8 cellular contexts compared by ENCODE assay signal in genomic region chr6:157982297-157982579, GRCh38. TPM values are rescaled to one million over a fixed set of nuclear protein-coding genes. Genes with fewer than 3 reads are reported as not detected.
A peak's percentile ranks its signal among the peaks of the same experiment; 100 is the strongest.
DNase-seq lines count a peak whose midpoint lies in the region; ATAC-seq, FAIRE-seq and TF ChIP-seq lines count a peak whose summit lies in the region.

No MANE protein-coding gene starts in this region.

- H3K4me1 ChIP-seq in OCI-LY1 (ENCODE audit: insufficient read depth, low read length, severe bottlenecking) (peaks cover 16% of the 10 kb centered on the region), body of pancreas (peaks cover 54% of the 10 kb centered on the region), kidney (ENCODE audit: control insufficient read depth in 1 of 2, insufficient read depth in 1 of 2, low read depth in 1 of 2, low read length in 2 of 2) (peaks cover 12 to 13% of the 10 kb centered on the region in 2 donors)

- TF ChIP-seq POLR2A in body of pancreas (IDR thresholded peaks at IDR 0.05), result no peak

- peak overlapping the region; percentile 52 for H3K27ac Mint-ChIP-seq in stimulated activated effector memory CD8-positive, alpha-beta T cell treated with anti-CD3 and anti-CD28 coated beads, Interleukin-12 subunit alpha, Interleukin-12 subunit beta, amount 100 ng/mL, for 72 hours

- peak overlapping the region; percentile 69 for H3K9ac ChIP-seq in OCI-LY1 (ENCODE audit: low read length)
- H3K9ac ChIP-seq in kidney (ENCODE audit: low read length in 2 of 2), result peak overlapping the region; percentile 8 to 28

- H4K20me1 ChIP-seq in OCI-LY1 (ENCODE audit: insufficient read depth, low read length), result no peaks in the 10 kb centered on the region

- no peaks in the 10 kb centered on the region for H3K36me3 Mint-ChIP-seq in stimulated activated effector memory CD8-positive, alpha-beta T cell treated with anti-CD3 and anti-CD28 coated beads, Interleukin-12 subunit alpha, Interleukin-12 subunit beta, amount 100 ng/mL, for 72 hours

- FAIRE-seq in kidney (lab: Jason Lieb, UNC), result no peak

- peak; percentile 32 to 61 for DNase-seq in SHP77 (lab: John Stamatoyannopoulos, UW)
- DNase-seq in SHP77 treated with DMSO at 0.1 percent for 48 hours (lab: John Stamatoyannopoulos, UW), result no peak
- peak; percentile 60 to 78 (median 70) for DNase-seq in body of pancreas
- DNase-seq in kidney, result no peak
- DNase-seq in stimulated activated effector memory CD8-positive, alpha-beta T cell treated with anti-CD3 and anti-CD28 coated beads, Interleukin-12 subunit alpha, Interleukin-12 subunit beta, amount 100 ng/mL, for 72 hours (ENCODE audit: low spot score in 2 of 2), result no peak
- DNase-seq in NCI-H2196 (lab: John Stamatoyannopoulos, UW; ENCODE audit: unreplicated experiment), result no peak

- H3F3A ChIP-seq in OCI-LY1 (ENCODE audit: insufficient read depth, low read length), result no peaks in the 10 kb centered on the region

- H3K4me3 ChIP-seq in OCI-LY1 (ENCODE audit: low read depth, low read length, poor library complexity, severe bottlenecking), result peak overlapping the region; percentile 75
- H3K4me3 ChIP-seq in body of pancreas, result peak overlapping the region; percentile 79 to 84
- H3K4me3 ChIP-seq in kidney (ENCODE audit: low read length in 2 of 2), result peak overlapping the region; percentile 61 to 66

- H3K9me3 ChIP-seq in OCI-LY1 (ENCODE audit: low read length), result no peaks in the 10 kb centered on the region
- no peaks in the 10 kb centered on the region for H3K9me3 ChIP-seq in body of pancreas
- no peaks in the 10 kb centered on the region for H3K9me3 ChIP-seq in kidney (ENCODE audit: control insufficient read depth in 1 of 2, low read length in 2 of 2)

- intact Hi-C loops in body of pancreas (cut with DNase I), result no loop called here
- intact Hi-C loops in kidney (cut with DNase I), result no loop called here

- peak overlapping the region; percentile 94 for H3K4me2 ChIP-seq in OCI-LY1 (ENCODE audit: low read length)

- no peaks in the 10 kb centered on the region for H3K36me3 ChIP-seq in OCI-LY1 (ENCODE audit: insufficient read depth, low read length)
- no peaks in the 10 kb centered on the region for H3K36me3 ChIP-seq in body of pancreas (replicated peaks in 1 of 2; ENCODE audit: insufficient read depth in 1 of 2, low read depth in 2 of 2)
- no peaks in the 10 kb centered on the region for H3K36me3 ChIP-seq in kidney (ENCODE audit: control insufficient read depth in 1 of 2, insufficient read depth in 2 of 2, low read length in 2 of 2)

- no peaks in the 10 kb centered on the region for H3K79me2 ChIP-seq in OCI-LY1 (ENCODE audit: insufficient read depth, low read length)

- ATAC-seq in HG02759 (IDR thresholded peaks at IDR 0.05; ENCODE audit: unreplicated experiment) (peak; percentile 29), body of pancreas (peak; percentile 46)
- peak; percentile 46 for ATAC-seq in stimulated activated effector memory CD8-positive, alpha-beta T cell treated with anti-CD3 and anti-CD28 coated beads, Interleukin-12 subunit alpha, Interleukin-12 subunit beta, amount 100 ng/mL, for 72 hours

- WGBS in body of pancreas, 2 donors, result 2 to 7% methylated on average over 6 to 16 of the region's 16 CpGs

- H3K27ac ChIP-seq in OCI-LY1 (ENCODE audit: low read depth, low read length, poor library complexity, severe bottlenecking) (no peak overlapping the region), body of pancreas (peak overlapping the region; percentile 46 to 93 (median 82)), kidney (ENCODE audit: low read depth in 2 of 2, low read length in 2 of 2) (no peak overlapping the region)

- TF ChIP-seq CTCF in OCI-LY1 (IDR thresholded peaks at IDR 0.05; ENCODE audit: low read length) (no peak), body of pancreas (IDR thresholded peaks at IDR 0.05) (no peak), kidney (IDR thresholded peaks at IDR 0.05; ENCODE audit: borderline replicate concordance, extremely low read depth, insufficient read depth) (no peak)

- no peak overlapping the region for H2AFZ ChIP-seq in OCI-LY1 (ENCODE audit: low read length)

- H3K4me1 Mint-ChIP-seq in stimulated activated effector memory CD8-positive, alpha-beta T cell treated with anti-CD3 and anti-CD28 coated beads, Interleukin-12 subunit alpha, Interleukin-12 subunit beta, amount 100 ng/mL, for 72 hours, result peaks cover 35% of the 10 kb centered on the region

- no peaks in the 10 kb centered on the region for H3K9me3 Mint-ChIP-seq in stimulated activated effector memory CD8-positive, alpha-beta T cell treated with anti-CD3 and anti-CD28 coated beads, Interleukin-12 subunit alpha, Interleukin-12 subunit beta, amount 100 ng/mL, for 72 hours

- no peaks in the 10 kb centered on the region for H3K9me2 ChIP-seq in OCI-LY1 (ENCODE audit: low read depth, low read length)

- peak overlapping the region; percentile 73 for H3K4me3 Mint-ChIP-seq in stimulated activated effector memory CD8-positive, alpha-beta T cell treated with anti-CD3 and anti-CD28 coated beads, Interleukin-12 subunit alpha, Interleukin-12 subunit beta, amount 100 ng/mL, for 72 hours

- H3K27me3 ChIP-seq in OCI-LY1 (ENCODE audit: insufficient read depth, low read length), result peaks cover 13% of the 10 kb centered on the region; the same call in 1 of the 2 replicates
- H3K27me3 ChIP-seq in body of pancreas, result no peaks in the 10 kb centered on the region

RNA-seq across cellular contexts. Expression of gene SYNJ2, which starts 0.6 kb away (rescaled TPM):
- total RNA-seq in body of pancreas (10 to 100 TPM; 12.2 to 14.8 TPM), kidney (15.8 TPM)
- 1.7 TPM for polyA plus RNA-seq in kidney (ENCODE audit: insufficient read depth, low read depth, low replicate concordance)

Comparison
In these comparisons a context has a peak if more than half of its experiments do, and no peak if none do; other contexts are left out.
1. DNase-seq: peak in SHP77 (2 of 2) and body of pancreas (4 of 4); none in SHP77 treated with DMSO at 0.1 percent for 48 hours (single experiment), kidney (single experiment), stimulated activated effector memory CD8-positive, alpha-beta T cell treated with anti-CD3 and anti-CD28 coated beads, Interleukin-12 subunit alpha, Interleukin-12 subunit beta, amount 100 ng/mL, for 72 hours (0 of 2) and NCI-H2196 (single experiment).
2. H3K27ac ChIP-seq: peak in body of pancreas (4 of 4); none in OCI-LY1 (single experiment) and kidney (0 of 2).
3. Peak in every context shown above with its lines, with median percentiles within 50 percentile points of each other: ATAC-seq and H3K4me3 ChIP-seq.